Comparison of ENCODE assay signal across 8 cellular contexts in genomic region chr10:101018600-101019439, GRCh38. TPM values are rescaled to one million over a fixed set of nuclear protein-coding genes. Genes with fewer than 3 reads are reported as not detected.
DNase-seq lines count a peak whose midpoint lies in the region; ATAC-seq and TF ChIP-seq lines count a peak whose summit lies in the region.

No MANE protein-coding gene starts in this region.

- DNase-seq in Daoy (ENCODE audit: low read depth) = peak; percentile 85
- DNase-seq in Karpas-422 = peak; percentile 97
- peak; percentile 35 for DNase-seq in activated naive CD8-positive, alpha-beta T cell treated with anti-CD3 and anti-CD28 coated beads, Interleukin-2, amount 50 U/mL, for 16 hours (ENCODE audit: low read depth, low spot score)
- peak; percentile 76 to 92 (median 86) for DNase-seq in heart left ventricle
- DNase-seq in posterior vena cava (ENCODE audit: low spot score) = peak; percentile 96

- TF ChIP-seq CTCF in SU-DHL-6 (IDR thresholded peaks at IDR 0.05; ENCODE audit: insufficient read depth, low read length, poor library complexity, severe bottlenecking) (peak; percentile 62), heart left ventricle (IDR thresholded peaks at IDR 0.05) (peak; percentile 56 to 86 (median 72))

- intact Hi-C loops in heart left ventricle (cut with DNase I) (no loop called here), posterior vena cava (cut with DNase I) (no loop called here)

- H3K79me2 ChIP-seq in Karpas-422 (ENCODE audit: low read length) (no peaks in the 10 kb centered on the region), SU-DHL-6 (ENCODE audit: insufficient read depth, low read length) (no peaks in the 10 kb centered on the region)

- H3K27ac ChIP-seq in Karpas-422 (ENCODE audit: low read length) (peak overlapping the region; percentile 92), SU-DHL-6 (ENCODE audit: low read depth, low read length) (no peak overlapping the region), heart left ventricle (peak overlapping the region in 3 of 12 donors; percentile 8 to 45 (median 44))

- 18 to 39% (median 20%) methylated on average over 22 to 45 of the region's 45 CpGs for WGBS in heart left ventricle, 4 donors

- H3K4me3 ChIP-seq in Karpas-422 (ENCODE audit: low read length) (peak overlapping the region; percentile 57), SU-DHL-6 (ENCODE audit: insufficient read depth, low read length, poor library complexity, severe bottlenecking) (no peak overlapping the region), heart left ventricle (peak overlapping the region in 4 of 12 donors; percentile 0 to 25 (median 14))

- H3K4me1 ChIP-seq in Karpas-422 (ENCODE audit: low read length) (peaks cover 53% of the 10 kb centered on the region), heart left ventricle (peaks cover 0 to 19% (median 7%) of the 10 kb centered on the region in 12 donors)

- ATAC-seq in heart left ventricle (peak; percentile 35 to 84 (median 73)), HG03025 (IDR thresholded peaks at IDR 0.05; ENCODE audit: low FRiP score, unreplicated experiment) (no peak), GM19324 (IDR thresholded peaks at IDR 0.05; ENCODE audit: low FRiP score, unreplicated experiment) (no peak)

- no peak for TF ChIP-seq POLR2A in heart left ventricle (IDR thresholded peaks at IDR 0.05)

- H3F3A ChIP-seq in SU-DHL-6 (ENCODE audit: insufficient read depth) = no peaks in the 10 kb centered on the region

- H3K9ac ChIP-seq in Karpas-422 (ENCODE audit: low read length) (peak overlapping the region; percentile 74), SU-DHL-6 (ENCODE audit: low read length) (no peak overlapping the region)

- no peaks in the 10 kb centered on the region for H3K36me3 ChIP-seq in Karpas-422 (ENCODE audit: insufficient read depth, low read length)
- H3K36me3 ChIP-seq in SU-DHL-6 (ENCODE audit: low read length) = no peaks in the 10 kb centered on the region
- H3K36me3 ChIP-seq in heart left ventricle = no peaks in the 10 kb centered on the region

- H4K20me1 ChIP-seq in Karpas-422 (ENCODE audit: insufficient read depth, low read depth, low read length) = no peaks in the 10 kb centered on the region
- no peaks in the 10 kb centered on the region for H4K20me1 ChIP-seq in SU-DHL-6 (ENCODE audit: low read depth, low read length)

- no peaks in the 10 kb centered on the region for H3K27me3 ChIP-seq in Karpas-422 (ENCODE audit: low read length)
- no peaks in the 10 kb centered on the region for H3K27me3 ChIP-seq in SU-DHL-6 (ENCODE audit: low read length)
- H3K27me3 ChIP-seq in heart left ventricle = peaks cover 0 to 17% (median 3%) of the 10 kb centered on the region in 9 donors

- H2AFZ ChIP-seq in Karpas-422 (ENCODE audit: low read length) (no peak overlapping the region), SU-DHL-6 (ENCODE audit: low read depth, low read length, severe bottlenecking) (no peak overlapping the region)

- H3K9me2 ChIP-seq in Karpas-422 (replicated peaks; ENCODE audit: insufficient read depth, low read length) = no peaks in the 10 kb centered on the region
- H3K9me2 ChIP-seq in SU-DHL-6 (replicated peaks; ENCODE audit: insufficient read depth, low read length) = no peaks in the 10 kb centered on the region

- H3K4me2 ChIP-seq in Karpas-422 (ENCODE audit: low read depth, low read length, poor library complexity, severe bottlenecking) (peak overlapping the region; percentile 95), SU-DHL-6 (ENCODE audit: low read depth, low read length, poor library complexity, severe bottlenecking) (no peak overlapping the region)

- H3K9me3 ChIP-seq in Karpas-422 (ENCODE audit: low read length) = no peaks in the 10 kb centered on the region
- H3K9me3 ChIP-seq in SU-DHL-6 (ENCODE audit: insufficient read depth, low read length) = no peaks in the 10 kb centered on the region
- no peaks in the 10 kb centered on the region for H3K9me3 ChIP-seq in heart left ventricle

RNA-seq across cellular contexts. Expression of gene PDZD7, which starts 12.1 kb away (rescaled TPM):
- 0.42 and 0.51 TPM in 2 replicates for total RNA-seq in Daoy (2014; rRNA removed; shearing (Covaris generic))
- total RNA-seq in Karpas-422 (2014; rRNA removed; shearing (Covaris generic); ENCODE audit: low replicate concordance) = 2.6 and 3.0 TPM in 2 replicates
- under 1 TPM in 8 of 9 donors, not detected in 1; 0.09 to 0.97 (median 0.35) TPM for total RNA-seq in heart left ventricle
- polyA plus RNA-seq in heart left ventricle = under 1 TPM; 0.15 to 0.27 TPM
- total RNA-seq in posterior vena cava = under 1 TPM; 0.48 to 0.83 TPM

RNA-seq across cellular contexts. Expression of gene SFXN3, which starts 12.2 kb away (rescaled TPM):
- total RNA-seq in Daoy (2014; rRNA removed; shearing (Covaris generic)) = 14.7 and 32.1 TPM in 2 replicates
- total RNA-seq in Karpas-422 (2014; rRNA removed; shearing (Covaris generic); ENCODE audit: low replicate concordance) = 8.5 and 13.6 TPM in 2 replicates
- total RNA-seq in heart left ventricle (10 to 100 TPM; 12.1 to 37.4 (median 17.8) TPM), posterior vena cava (10 to 100 TPM; 72.7 to 79.5 TPM)
- 10 to 100 TPM; 11.7 to 23.5 TPM for polyA plus RNA-seq in heart left ventricle

RNA-seq across cellular contexts. Expression of gene LZTS2, which starts 19.2 kb away (rescaled TPM):
- 21.9 and 25.3 TPM in 2 replicates for total RNA-seq in Daoy (2014; rRNA removed; shearing (Covaris generic))
- total RNA-seq in Karpas-422 (2014; rRNA removed; shearing (Covaris generic); ENCODE audit: low replicate concordance) = 11.3 and 23.9 TPM in 2 replicates
- total RNA-seq in heart left ventricle = 10 to 100 TPM; 33.7 to 93.0 (median 40.6) TPM
- polyA plus RNA-seq in heart left ventricle = 10 to 100 TPM; 45.5 to 61.9 TPM
- 10 to 100 TPM; 71.4 to 91.3 TPM for total RNA-seq in posterior vena cava

RNA-seq across cellular contexts. Expression of gene TWNK, which starts 31.5 kb away (rescaled TPM):
- total RNA-seq in Daoy (2014; rRNA removed; shearing (Covaris generic)) = 14.7 and 26.3 TPM in 2 replicates
- total RNA-seq in Karpas-422 (2014; rRNA removed; shearing (Covaris generic); ENCODE audit: low replicate concordance) = 14.5 and 17.0 TPM in 2 replicates
- total RNA-seq in heart left ventricle (1 to 10 TPM; 4.7 to 7.6 (median 5.8) TPM), posterior vena cava (1 to 10 TPM; 5.2 to 5.6 TPM)
- 1 to 10 TPM; 4.8 to 9.5 TPM for polyA plus RNA-seq in heart left ventricle

RNA-seq across cellular contexts. Expression of gene MRPL43, which starts 31.5 kb away (rescaled TPM):
- 50.8 and 57.7 TPM in 2 replicates for total RNA-seq in Daoy (2014; rRNA removed; shearing (Covaris generic))
- total RNA-seq in Karpas-422 (2014; rRNA removed; shearing (Covaris generic); ENCODE audit: low replicate concordance) = 86.3 and 93.9 TPM in 2 replicates
- 100 to 1,000 TPM in 1 of 9 donors, 10 to 100 TPM in 8; 44.8 to 108 (median 55.9) TPM for total RNA-seq in heart left ventricle
- polyA plus RNA-seq in heart left ventricle = 100 to 1,000 TPM in 1 of 2 donors, 10 to 100 TPM in 1; 82.2 to 113 TPM
- 10 to 100 TPM; 48.6 to 53.9 TPM for total RNA-seq in posterior vena cava

Comparison
In these comparisons a context has a peak if more than half of its experiments do, and no peak if none do; other contexts are left out.
1. DNase-seq: peak in every context shown above with its lines; median percentile 97 in Karpas-422; 96 in posterior vena cava; 86 in heart left ventricle; 85 in Daoy; 35 in activated naive CD8-positive, alpha-beta T cell treated with anti-CD3 and anti-CD28 coated beads, Interleukin-2, amount 50 U/mL, for 16 hours.
2. ATAC-seq: peak in heart left ventricle (4 of 4); none in HG03025 (single experiment) and GM19324 (single experiment).